ENCODE assay signal across 22 cellular contexts in genomic region chr13:26678330-26678729, GRCh38.
DNase-seq lines count a peak whose midpoint lies in the region; ATAC-seq, FAIRE-seq and TF ChIP-seq lines count a peak whose summit lies in the region.
"Had no signal": no experiment of that assay in that cellular context is flagged by ENCODE, and none has a peak within 500 bp of the region (broad histone marks: within the 10 kb centered on the region; RNA-seq: fewer than 3 reads in every experiment).

No MANE protein-coding gene starts in this region.

- no peaks in the 10 kb centered on the region for H3K9me3 Mint-ChIP-seq in chondrocyte (ENCODE audit: low read depth)
- H3K9me3 Mint-ChIP-seq: CD8-positive, alpha-beta T cell; H9 had no signal

- H3K4me3 ChIP-seq in HepG2 (replicated peaks in 1 of 3; ENCODE audit: insufficient read depth in 1 of 3, low read depth in 2 of 3, low read length in 3 of 3), result no peak overlapping the region
- no peak overlapping the region for H3K4me3 ChIP-seq in right lobe of liver
- no peak overlapping the region for H3K4me3 ChIP-seq in fibroblast of lung (replicated peaks in 1 of 4; ENCODE audit: control extremely low read depth in 1 of 4, insufficient read depth in 1 of 4, low read depth in 3 of 4, low read length in 4 of 4)
- no peak overlapping the region for H3K4me3 ChIP-seq in OCI-LY7 (ENCODE audit: low read depth, low read length, poor library complexity, severe bottlenecking)
- no peak overlapping the region for H3K4me3 ChIP-seq in effector memory CD4-positive, alpha-beta T cell (ENCODE audit: insufficient read depth, low read depth, low read length, poor library complexity, severe bottlenecking)
- H3K4me3 ChIP-seq: BLaER1, GM23248 had no signal

- H3K9ac ChIP-seq in HepG2 (ENCODE audit: insufficient read depth, low read depth, low read length) (no peak overlapping the region), fibroblast of lung (ENCODE audit: insufficient read depth, low read length) (no peak overlapping the region)
- H3K9ac ChIP-seq: BLaER1, GM23248 had no signal

- in situ Hi-C loops in HepG2 (cut with HindIII; ENCODE audit: extremely low pct_ligation_motif_present, low pct_unique_long_range_greater_than_20kb), result no loop called here

- H3K79me2 ChIP-seq in HepG2 (ENCODE audit: insufficient read depth, low read length) (no peaks in the 10 kb centered on the region), fibroblast of lung (ENCODE audit: control insufficient read depth, insufficient read depth, low read length) (no peaks in the 10 kb centered on the region), OCI-LY7 (ENCODE audit: insufficient read depth, low read depth, low read length) (no peaks in the 10 kb centered on the region)

- H3K4me2 ChIP-seq in HepG2 (ENCODE audit: low read depth, low read length), result no peak overlapping the region
- H3K4me2 ChIP-seq in fibroblast of lung (ENCODE audit: extremely low read depth, insufficient read depth, low read length), result no peak overlapping the region
- H3K4me2 ChIP-seq in OCI-LY7 (ENCODE audit: low read length), result no peak overlapping the region
- H3K4me2 ChIP-seq: BLaER1 had no signal

- no peaks in the 10 kb centered on the region for H3K27me3 Mint-ChIP-seq in chondrocyte (ENCODE audit: low read depth)

- H3K9me2 ChIP-seq in OCI-LY7 (ENCODE audit: insufficient read depth, low read length), result no peaks in the 10 kb centered on the region

- no peak overlapping the region for H3K27ac ChIP-seq in HepG2 (ENCODE audit: extremely low read length, insufficient read depth, low read length)
- H3K27ac ChIP-seq in right lobe of liver, result no peak overlapping the region
- H3K27ac ChIP-seq in fibroblast of lung (ENCODE audit: insufficient read depth, low read length), result peak overlapping the region; percentile 77
- no peak overlapping the region for H3K27ac ChIP-seq in OCI-LY7 (ENCODE audit: low read depth, low read length, poor library complexity, severe bottlenecking)
- H3K27ac ChIP-seq in effector memory CD4-positive, alpha-beta T cell (ENCODE audit: insufficient read depth, low read length, poor library complexity, severe bottlenecking), result no peak overlapping the region
- H3K27ac ChIP-seq: 22Rv1, BLaER1, C4-2B had no signal

- no peak for FAIRE-seq in HepG2 (lab: Jason Lieb, UNC)
- FAIRE-seq: G401.6, GM12892, GM19239 had no signal

- no TSS peak for BruUV-seq in HepG2 (replicated peaks; lab: Mats Ljungman, UMichigan)
- BruUV-seq in OCI-LY7 (replicated peaks; lab: Mats Ljungman, UMichigan), result no TSS peak

- peaks cover 0 to 6% of the 10 kb centered on the region in 2 experiments; a peak in 2 of 5 replicates for H3K27me3 ChIP-seq in HepG2 (ENCODE audit: control insufficient read depth in 1 of 2, insufficient read depth in 2 of 2, low read length in 2 of 2)
- no peaks in the 10 kb centered on the region for H3K27me3 ChIP-seq in right lobe of liver
- H3K27me3 ChIP-seq in fibroblast of lung (ENCODE audit: control insufficient read depth, insufficient read depth, low read length), result no peaks in the 10 kb centered on the region
- no peaks in the 10 kb centered on the region for H3K27me3 ChIP-seq in effector memory CD4-positive, alpha-beta T cell (replicated peaks; ENCODE audit: control insufficient read depth, insufficient read depth, low read length, poor library complexity, severe bottlenecking)
- H3K27me3 ChIP-seq: BLaER1 had no signal

- no peaks in the 10 kb centered on the region for H4K20me1 ChIP-seq in HepG2 (ENCODE audit: insufficient read depth, low read length)
- no peaks in the 10 kb centered on the region for H4K20me1 ChIP-seq in fibroblast of lung (ENCODE audit: control insufficient read depth, extremely low read depth, insufficient read depth, low read length)
- H4K20me1 ChIP-seq in OCI-LY7 (ENCODE audit: insufficient read depth, low read length), result no peaks in the 10 kb centered on the region
- H4K20me1 ChIP-seq: BLaER1 had no signal

- H3K27ac Mint-ChIP-seq in chondrocyte (ENCODE audit: unreplicated experiment), result peak overlapping the region; percentile 96
- H3K27ac Mint-ChIP-seq: B cell; CD4-positive, CD25-positive, alpha-beta regulatory T cell; CD8-positive, alpha-beta T cell had no signal

- H3K9me3 ChIP-seq in HepG2 (ENCODE audit: low read length) (no peaks in the 10 kb centered on the region), right lobe of liver (no peaks in the 10 kb centered on the region), fibroblast of lung (ENCODE audit: control insufficient read depth, insufficient read depth, low read depth, low read length) (no peaks in the 10 kb centered on the region), OCI-LY7 (ENCODE audit: low read length) (no peaks in the 10 kb centered on the region)
- H3K9me3 ChIP-seq in effector memory CD4-positive, alpha-beta T cell (ENCODE audit: control insufficient read depth, low read length), result no peaks in the 10 kb centered on the region
- H3K9me3 ChIP-seq: BLaER1, Caco-2 had no signal

- no peak for ATAC-seq in HepG2
- no peak for ATAC-seq in right lobe of liver
- ATAC-seq: CD8-positive, alpha-beta T cell had no signal

- peaks cover 36% of the 10 kb centered on the region for H3K4me1 Mint-ChIP-seq in chondrocyte (ENCODE audit: low read depth)
- H3K4me1 Mint-ChIP-seq: B cell; CD4-positive, CD25-positive, alpha-beta regulatory T cell had no signal

- TF ChIP-seq CTCF in HepG2 (CRISPR knock-in tag; IDR thresholded peaks at IDR 0.05) (no peak), right lobe of liver (IDR thresholded peaks at IDR 0.05) (no peak), chondrocyte (IDR thresholded peaks at IDR 0.05) (no peak), fibroblast of lung (conservative IDR thresholded peaks at IDR 0.05 in 1 of 2, IDR thresholded peaks at IDR 0.05 in 1 of 2; ENCODE audit: low read depth in 1 of 2, low read length in 2 of 2) (no peak), OCI-LY7 (conservative IDR thresholded peaks at IDR 0.05; ENCODE audit: low read length) (no peak)

- peaks cover 4 to 15% of the 10 kb centered on the region in 2 experiments; a peak in 4 of 5 replicates for H3K36me3 ChIP-seq in HepG2 (replicated peaks in 1 of 2; ENCODE audit: control insufficient read depth in 1 of 2, insufficient read depth in 2 of 2, low read length in 2 of 2)
- no peaks in the 10 kb centered on the region for H3K36me3 ChIP-seq in right lobe of liver
- peaks cover 7% of the 10 kb centered on the region for H3K36me3 ChIP-seq in fibroblast of lung (ENCODE audit: control insufficient read depth, insufficient read depth, low read length)
- no peaks in the 10 kb centered on the region for H3K36me3 ChIP-seq in OCI-LY7 (ENCODE audit: insufficient read depth, low read length)
- no peaks in the 10 kb centered on the region for H3K36me3 ChIP-seq in effector memory CD4-positive, alpha-beta T cell (ENCODE audit: control insufficient read depth, insufficient read depth, low read length)
- H3K36me3 ChIP-seq: BLaER1 had no signal

- H3K36me3 Mint-ChIP-seq in chondrocyte (ENCODE audit: low read depth), result peaks cover 15% of the 10 kb centered on the region
- H3K36me3 Mint-ChIP-seq: CD4-positive, CD25-positive, alpha-beta regulatory T cell; CD8-positive, alpha-beta T cell had no signal

- H2AFZ ChIP-seq in HepG2 (ENCODE audit: low read length), result no peak overlapping the region
- no peak overlapping the region for H2AFZ ChIP-seq in fibroblast of lung (ENCODE audit: low read length)
- H2AFZ ChIP-seq in OCI-LY7 (ENCODE audit: low read length), result no peak overlapping the region
- H2AFZ ChIP-seq: GM23248 had no signal

- H3K4me1 ChIP-seq in HepG2 (ENCODE audit: insufficient read depth, low read length) (no peaks in the 10 kb centered on the region), right lobe of liver (no peaks in the 10 kb centered on the region), fibroblast of lung (ENCODE audit: control insufficient read depth, extremely low read depth, insufficient read depth, low read length) (peaks cover 4% of the 10 kb centered on the region), OCI-LY7 (ENCODE audit: insufficient read depth, low read length, poor library complexity, severe bottlenecking) (no peaks in the 10 kb centered on the region)
- no peaks in the 10 kb centered on the region for H3K4me1 ChIP-seq in effector memory CD4-positive, alpha-beta T cell (ENCODE audit: control insufficient read depth, insufficient read depth, low read length, poor library complexity, severe bottlenecking)
- H3K4me1 ChIP-seq: BLaER1, Caco-2 had no signal

- no peak for TF ChIP-seq EP300 in HepG2 (IDR thresholded peaks at IDR 0.05; ENCODE audit: low read depth in 2 of 2, low read length in 2 of 2)
- TF ChIP-seq EP300 in HepG2 (CRISPR knock-in tag; IDR thresholded peaks at IDR 0.05; ENCODE audit: borderline replicate concordance), result no peak

- 73% methylated on average over 5 of the region's 5 CpGs for WGBS in HepG2 (ENCODE audit: low lambda C conversion rate)
- WGBS in right lobe of liver (ENCODE audit: insufficient coverage, low coverage, low lambda C conversion rate, missing lambda C conversion rate), result 75% methylated on average over 5 of the region's 5 CpGs

- CTCF ChIA-PET in HepG2 (lab: Yijun Ruan, JAX; ENCODE audit: low intra/inter-chr PET ratio, low total read pairs), result no interaction called here
- CTCF ChIA-PET in OCI-LY7 (lab: Charles Lee; ENCODE audit: unreplicated experiment), result no interaction called here
- CTCF ChIA-PET in HEK293T (lab: Yijun Ruan, JAX), result no interaction called here

- intact Hi-C loops in HepG2 (cut with micrococcal nuclease; ENCODE audit: unreplicated experiment) (no loop called here), right lobe of liver (cut with DNase I) (no loop called here), OCI-LY7 (cut with micrococcal nuclease; ENCODE audit: unreplicated experiment) (no loop called here)

- POLR2A ChIA-PET in HepG2 (lab: Yijun Ruan, JAX) (no interaction called here), OCI-LY7 (lab: Charles Lee) (no interaction called here), HEK293T (lab: Yijun Ruan, JAX) (no interaction called here)

- no peak for TF ChIP-seq POLR2A in HepG2 (IDR thresholded peaks at IDR 0.05; ENCODE audit: insufficient read depth in 1 of 2, low read depth in 2 of 2, low read length in 2 of 2)
- no peak for TF ChIP-seq POLR2A in right lobe of liver (IDR thresholded peaks at IDR 0.05)

- no peak for TF ChIP-seq RAD21 in HepG2 (CRISPR knock-in tag; IDR thresholded peaks at IDR 0.05)

- DNase-seq in HepG2 (ENCODE audit: low spot score), result no peak
- DNase-seq in right lobe of liver, result no peak
- DNase-seq in chondrocyte (ENCODE audit: low spot score), result no peak
- no peak for DNase-seq in fibroblast of lung (ENCODE audit: low read depth in 2 of 2)
- no peak for DNase-seq in OCI-LY7 (ENCODE audit: low spot score)
- DNase-seq in HEK293T (ENCODE audit: extremely low spot score), result no peak
- no peak for DNase-seq in effector memory CD4-positive, alpha-beta T cell
- DNase-seq in HuH-7.5 (ENCODE audit: low spot score), result no peak
- DNase-seq: Caco-2; CD4-positive, CD25-positive, alpha-beta regulatory T cell; CD8-positive, alpha-beta T cell; DMS153; DND-41; GM23248 had no signal

- H3K4me3 Mint-ChIP-seq in chondrocyte (ENCODE audit: unreplicated experiment), result peak overlapping the region; percentile 64
- H3K4me3 Mint-ChIP-seq: B cell; CD4-positive, CD25-positive, alpha-beta regulatory T cell; CD8-positive, alpha-beta T cell; H9 had no signal

TF ChIP-seq in HepG2, 621 proteins besides CTCF, POLR2A, EP300 and RAD21 (continues in another document):
- peak; percentile 56; the same call in 1 of the 2 replicates for TF ChIP-seq CEBPB (IDR thresholded peaks at IDR 0.05; ENCODE audit: borderline replicate concordance, low read depth, low read length)

TF ChIP-seq in HEK293T, 16 proteins besides CTCF, POLR2A, EP300 and RAD21 (continues in another document):
- TF ChIP-seq NFRKB (IDR thresholded peaks at IDR 0.05) (no peak), FOXA1 (IDR thresholded peaks at IDR 0.05) (no peak)
